Comparison of ENCODE assay signal across 1 cellular context in the genomic region with DNA sequence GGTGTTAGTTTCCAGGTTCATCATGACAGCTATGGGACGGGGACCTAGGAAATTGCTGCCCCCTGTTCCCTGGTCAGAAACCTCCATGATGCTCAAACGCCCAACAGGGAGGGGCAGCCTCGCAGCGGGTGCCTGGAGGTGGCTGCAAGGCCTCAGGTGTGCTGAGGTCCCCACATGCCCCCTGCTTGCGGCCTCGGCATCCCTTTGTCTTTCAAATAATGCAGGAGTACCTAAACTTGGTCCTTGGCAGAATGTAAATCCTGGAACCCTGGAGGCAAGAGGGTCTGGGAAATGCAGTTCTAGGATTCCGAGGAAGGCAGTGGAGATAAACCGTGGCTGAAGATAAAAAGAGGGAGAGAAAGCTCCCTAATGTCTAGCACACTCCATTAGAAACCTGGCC.
TF ChIP-seq lines count a peak whose summit lies in the region.

No MANE protein-coding gene starts in this region.

TF ChIP-seq in WTC11, 78 proteins besides CTCF, POLR2A, EP300 and RAD21 (continued from another document):
- TF ChIP-seq, protein P1, sequence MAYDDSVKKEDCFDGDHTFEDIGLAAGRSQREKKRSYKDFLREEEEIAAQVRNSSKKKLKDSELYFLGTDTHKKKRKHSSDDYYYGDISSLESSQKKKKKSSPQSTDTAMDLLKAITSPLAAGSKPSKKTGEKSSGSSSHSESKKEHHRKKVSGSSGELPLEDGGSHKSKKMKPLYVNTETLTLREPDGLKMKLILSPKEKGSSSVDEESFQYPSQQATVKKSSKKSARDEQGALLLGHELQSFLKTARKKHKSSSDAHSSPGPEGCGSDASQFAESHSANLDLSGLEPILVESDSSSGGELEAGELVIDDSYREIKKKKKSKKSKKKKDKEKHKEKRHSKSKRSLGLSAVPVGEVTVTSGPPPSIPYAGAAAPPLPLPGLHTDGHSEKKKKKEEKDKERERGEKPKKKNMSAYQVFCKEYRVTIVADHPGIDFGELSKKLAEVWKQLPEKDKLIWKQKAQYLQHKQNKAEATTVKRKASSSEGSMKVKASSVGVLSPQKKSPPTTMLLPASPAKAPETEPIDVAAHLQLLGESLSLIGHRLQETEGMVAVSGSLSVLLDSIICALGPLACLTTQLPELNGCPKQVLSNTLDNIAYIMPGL (CRISPR knock-in tag; IDR thresholded peaks at IDR 0.05): no peak
- TF ChIP-seq CREM (CRISPR knock-in tag; IDR thresholded peaks at IDR 0.05): no peak
- no peak for TF ChIP-seq FOXJ3 (CRISPR knock-in tag; IDR thresholded peaks at IDR 0.05; ENCODE audit: borderline replicate concordance)
- TF ChIP-seq PREB (CRISPR knock-in tag; IDR thresholded peaks at IDR 0.05; ENCODE audit: borderline replicate concordance): no peak
- peak; percentile 67; the same call in 1 of the 2 replicates for TF ChIP-seq ZBTB43 (CRISPR knock-in tag; IDR thresholded peaks at IDR 0.05)
- TF ChIP-seq, protein P2, sequence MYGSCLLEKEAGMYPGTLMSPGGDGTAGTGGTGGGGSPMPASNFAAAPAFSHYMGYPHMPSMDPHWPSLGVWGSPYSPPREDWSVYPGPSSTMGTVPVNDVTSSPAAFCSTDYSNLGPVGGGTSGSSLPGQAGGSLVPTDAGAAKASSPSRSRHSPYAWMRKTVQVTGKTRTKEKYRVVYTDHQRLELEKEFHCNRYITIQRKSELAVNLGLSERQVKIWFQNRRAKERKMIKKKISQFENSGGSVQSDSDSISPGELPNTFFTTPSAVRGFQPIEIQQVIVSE (CRISPR knock-in tag; IDR thresholded peaks at IDR 0.05; ENCODE audit: borderline replicate concordance): no peak
- no peak for TF ChIP-seq CBFB (CRISPR knock-in tag; IDR thresholded peaks at IDR 0.05; ENCODE audit: low read depth)
